ENCODE assay signal across 1 cellular context in the genomic region with DNA sequence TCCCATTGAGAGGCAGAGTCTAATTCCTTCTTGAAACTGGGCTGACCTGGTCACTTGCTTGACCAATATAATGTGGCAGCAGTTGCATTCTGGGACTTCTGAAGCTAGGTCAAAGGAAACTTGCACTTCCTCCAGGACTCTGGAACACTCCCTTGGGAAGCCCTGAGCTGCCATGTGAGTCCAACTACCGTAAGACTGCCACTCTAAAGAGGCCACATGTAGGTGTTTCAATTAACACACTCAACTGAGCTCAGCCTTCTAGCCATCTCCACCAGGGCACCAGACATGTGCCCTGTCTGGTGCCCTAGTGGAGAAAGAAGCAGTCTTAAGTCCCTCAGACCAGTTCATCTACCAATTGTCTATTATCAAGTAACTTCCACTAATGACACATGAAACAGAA.
TF ChIP-seq lines count a peak whose summit lies in the region.

No MANE protein-coding gene starts in this region.

TF ChIP-seq in HepG2, 621 proteins besides CTCF, POLR2A, EP300 and RAD21:
- TF ChIP-seq TMF1 (CRISPR knock-in tag; IDR thresholded peaks at IDR 0.05; ENCODE audit: low read depth), result no peak
